In the genomic region with DNA sequence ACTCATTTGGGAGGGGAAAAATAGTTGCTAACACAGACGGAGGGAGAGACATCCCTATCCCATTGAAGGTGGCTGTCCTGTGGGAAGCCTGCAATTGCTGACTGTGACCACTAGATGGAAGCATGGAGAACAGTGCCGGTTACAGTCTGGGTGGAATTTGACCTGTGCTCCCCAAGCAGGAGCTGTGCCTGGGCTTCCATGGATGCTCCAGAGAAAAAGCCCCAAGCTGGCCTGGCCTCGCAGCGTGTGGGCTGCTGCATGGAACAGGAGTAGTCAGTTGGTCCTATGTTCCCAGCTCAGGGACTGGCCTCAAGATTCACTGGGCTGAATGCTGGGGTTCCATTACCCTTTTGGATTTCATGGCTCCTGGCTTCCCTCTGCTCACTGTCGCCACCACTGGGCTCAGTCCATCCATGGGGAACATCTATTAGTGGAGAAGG, we compare ENCODE assay signal across 8 cellular contexts.
A peak's percentile ranks its signal among the peaks of the same experiment; 100 is the strongest.
DNase-seq lines count a peak whose midpoint lies in the region; ATAC-seq lines count a peak whose summit lies in the region.

No MANE protein-coding gene starts in this region.

- no peak overlapping the region for H4K91ac ChIP-seq in trophoblast cell (ENCODE audit: low read depth, low read length)

- peaks cover 4 to 6% of the 10 kb centered on the region in 2 experiments for H3K4me1 ChIP-seq in trophoblast cell (ENCODE audit: control insufficient read depth in 1 of 2, insufficient read depth in 2 of 2, low read length in 2 of 2)

- H2BK5ac ChIP-seq in trophoblast cell (ENCODE audit: low read depth, low read length, poor library complexity) = no peak overlapping the region

- DNase-seq in COLO668 (lab: John Stamatoyannopoulos, UW; ENCODE audit: unreplicated experiment) = peak; percentile 41
- peak; percentile 67 for DNase-seq in H7
- peak; percentile 43 for DNase-seq in NCI-H82 treated with DMSO at 0.1 percent for 48 hours (lab: John Stamatoyannopoulos, UW; ENCODE audit: unreplicated experiment)
- peak; percentile 23 for DNase-seq in activated T-cell treated with anti-CD3 and anti-CD28 coated beads, Interleukin-2, amount 50 U/mL, for 1 hour
- peak; percentile 47 for DNase-seq in germinal center (ENCODE audit: low spot score)
- peak; percentile 10 to 73 for DNase-seq in trophoblast cell

- no peak overlapping the region for H3K23ac ChIP-seq in trophoblast cell (ENCODE audit: low read length)

- H2AK5ac ChIP-seq in trophoblast cell (ENCODE audit: low read length) = no peak overlapping the region

- H3K79me2 ChIP-seq in trophoblast cell (ENCODE audit: control insufficient read depth, insufficient read depth, low read length, poor library complexity) = no peaks in the 10 kb centered on the region

- H3K14ac ChIP-seq in trophoblast cell (ENCODE audit: low read length) = no peak overlapping the region

- no peak overlapping the region for H2BK12ac ChIP-seq in trophoblast cell (ENCODE audit: low read length)

- H3K79me1 ChIP-seq in trophoblast cell (ENCODE audit: low read length) = no peaks in the 10 kb centered on the region

- H3K9ac ChIP-seq in trophoblast cell (ENCODE audit: low read length) = no peak overlapping the region

- H3K27ac ChIP-seq in trophoblast cell (ENCODE audit: low read depth, low read length) = no peak overlapping the region

- no peak overlapping the region for H3K4me2 ChIP-seq in trophoblast cell (ENCODE audit: low read length)

- no peak overlapping the region for H2BK120ac ChIP-seq in trophoblast cell (ENCODE audit: insufficient read depth, low read length, poor library complexity)

- H3K36me3 ChIP-seq in H7 (replicated peaks; ENCODE audit: control insufficient read depth, insufficient read depth, low read length) = no peaks in the 10 kb centered on the region
- no peaks in the 10 kb centered on the region for H3K36me3 ChIP-seq in trophoblast cell (ENCODE audit: control insufficient read depth in 1 of 2, insufficient read depth in 2 of 2, low read length in 2 of 2)

- no peak overlapping the region for H3K4ac ChIP-seq in trophoblast cell (ENCODE audit: low read depth, low read length)

- no CpG with 5 or more reads among the region's 5 CpGs for WGBS in trophoblast cell (ENCODE audit: extremely low coverage, insufficient coverage, insufficient read length)

- no peaks in the 10 kb centered on the region for H3K27me3 ChIP-seq in H7 (ENCODE audit: control insufficient read depth, insufficient read depth, low read length)
- no peaks in the 10 kb centered on the region for H3K27me3 ChIP-seq in trophoblast cell (ENCODE audit: insufficient read depth, low read length)

- H4K8ac ChIP-seq in trophoblast cell (ENCODE audit: low read depth, low read length) = no peak overlapping the region

- no peak overlapping the region for H4K12ac ChIP-seq in trophoblast cell (ENCODE audit: low read depth, low read length)

- peaks cover 4% of the 10 kb centered on the region for H3K9me3 ChIP-seq in trophoblast cell (ENCODE audit: insufficient read depth, low read depth, low read length)

- ATAC-seq in HG02610 (IDR thresholded peaks at IDR 0.05; ENCODE audit: unreplicated experiment) (no peak), HG02973 (IDR thresholded peaks at IDR 0.05; ENCODE audit: unreplicated experiment) (no peak)

- H3K4me3 ChIP-seq in H7 (ENCODE audit: insufficient read depth, low read depth, low read length) (no peak overlapping the region), trophoblast cell (ENCODE audit: low read depth, low read length) (no peak overlapping the region)

- H3K18ac ChIP-seq in trophoblast cell (ENCODE audit: low read length) = no peak overlapping the region

- H2AFZ ChIP-seq in trophoblast cell (ENCODE audit: insufficient read depth, low read length, poor library complexity) = no peak overlapping the region
